ENCODE assay signal across 16 cellular contexts in genomic region chr3:29318251-29318650, GRCh38. TPM values are rescaled to one million over a fixed set of nuclear protein-coding genes. Genes with fewer than 3 reads are reported as not detected.
"Had no signal": no experiment of that assay in that cellular context is flagged by ENCODE, and none has a peak within 500 bp of the region (broad histone marks: within the 10 kb centered on the region; RNA-seq: fewer than 3 reads in every experiment).

No MANE protein-coding gene starts in this region.

- H3K4me3 ChIP-seq: breast epithelium, dorsolateral prefrontal cortex, right lobe of liver, upper lobe of right lung had no signal

- ATAC-seq: naive thymus-derived CD8-positive, alpha-beta T cell; upper lobe of right lung had no signal

- H3K4me1 Mint-ChIP-seq: naive thymus-derived CD8-positive, alpha-beta T cell had no signal

- H3K27ac Mint-ChIP-seq: activated naive CD8-positive, alpha-beta T cell; naive thymus-derived CD8-positive, alpha-beta T cell had no signal

- H3K4me3 Mint-ChIP-seq: activated naive CD8-positive, alpha-beta T cell; naive thymus-derived CD8-positive, alpha-beta T cell had no signal

- H3K9me3 ChIP-seq: breast epithelium, right lobe of liver, upper lobe of right lung had no signal

- H3K4me1 ChIP-seq: right lobe of liver, upper lobe of right lung had no signal

- DNase-seq: activated CD4-positive, alpha-beta T cell treated with anti-CD3 and anti-CD28 coated beads, Interleukin-2, amount 50 U/mL, for 4 hours; activated CD4-positive, CD25-positive, alpha-beta regulatory T cell; activated gamma-delta T cell; activated T-cell treated with anti-CD3 and anti-CD28 coated beads, Interleukin-2, amount 50 U/mL, for 48 hours; anterior cingulate cortex; dorsolateral prefrontal cortex; naive thymus-derived CD8-positive, alpha-beta T cell; right lobe of liver; stimulated activated CD4-positive, alpha-beta T cell treated with anti-CD3 and anti-CD28 coated beads, Interleukin-12 subunit alpha, Interleukin-12 subunit beta, amount 100 ng/mL, for 4 hours; stimulated activated naive CD4-positive, alpha-beta T cell; substantia nigra; upper lobe of right lung had no signal

- H3K27ac ChIP-seq: dorsolateral prefrontal cortex, right lobe of liver, upper lobe of right lung had no signal

- H3K27me3 Mint-ChIP-seq: activated naive CD8-positive, alpha-beta T cell had no signal

- FAIRE-seq: endometrium, frontal cortex had no signal

- H3K27me3 ChIP-seq: breast epithelium, dorsolateral prefrontal cortex, right lobe of liver, upper lobe of right lung had no signal

- H3K36me3 Mint-ChIP-seq: activated naive CD8-positive, alpha-beta T cell; naive thymus-derived CD8-positive, alpha-beta T cell had no signal

- H3K36me3 ChIP-seq: breast epithelium, right lobe of liver, upper lobe of right lung had no signal

RNA-seq across cellular contexts. Expression of gene RBMS3, which starts 37.4 kb away (rescaled TPM):
- total RNA-seq: naive thymus-derived CD8-positive, alpha-beta T cell had no signal
- polyA plus RNA-seq: naive thymus-derived CD8-positive, alpha-beta T cell had no signal
